22 cellular contexts compared by ENCODE assay signal in genomic region chr2:113298176-113298575, GRCh38. TPM values are rescaled to one million over a fixed set of nuclear protein-coding genes. Genes with fewer than 3 reads are reported as not detected.
DNase-seq lines count a peak whose midpoint lies in the region; ATAC-seq, FAIRE-seq and TF ChIP-seq lines count a peak whose summit lies in the region.
"Had no signal": no experiment of that assay in that cellular context is flagged by ENCODE, and none has a peak within 500 bp of the region (broad histone marks: within the 10 kb centered on the region; RNA-seq: fewer than 3 reads in every experiment).

No MANE protein-coding gene starts in this region.

- no peak for FAIRE-seq in H1 (lab: Jason Lieb, UNC)
- FAIRE-seq: A549, GM12892, GM18507 had no signal

- no peaks in the 10 kb centered on the region for H3K79me1 ChIP-seq in H1 (ENCODE audit: low read depth, low read length)

- no TSS peak for BruUV-seq in Calu3 (replicated peaks; lab: Mats Ljungman, UMichigan)

- no peak overlapping the region for H3K4me2 ChIP-seq in H1 (ENCODE audit: insufficient read depth in 1 of 2, low read depth in 2 of 2, low read length in 2 of 2)
- H3K4me2 ChIP-seq: A549 had no signal

- no peak overlapping the region for H4K8ac ChIP-seq in H1 (ENCODE audit: extremely low read depth, insufficient read depth, low read length)

- POLR2A ChIA-PET in H1 (lab: Charles Lee; ENCODE audit: partially characterized antibody): no interaction called here

- no peak for TF ChIP-seq EP300 in H1 (IDR thresholded peaks at IDR 0.05; ENCODE audit: borderline replicate concordance in 1 of 2, low read depth in 2 of 2, low read length in 2 of 2)

- no peaks in the 10 kb centered on the region for H4K20me1 ChIP-seq in H1 (replicated peaks in 1 of 2; ENCODE audit: control insufficient read depth in 1 of 2, insufficient read depth in 2 of 2, low read length in 2 of 2)

- no peaks in the 10 kb centered on the region for H3K9me3 Mint-ChIP-seq in T-helper 1 cell treated with Interleukin-12 subunit alpha and Interleukin-12 subunit beta and Interleukin-4 antibody, amounts not matched to agents 30 μg/mL and 1 μg/mL, for 36 hours
- H3K9me3 Mint-ChIP-seq in Calu3 (ENCODE audit: low read depth, unreplicated experiment): peaks cover 9% of the 10 kb centered on the region
- no peaks in the 10 kb centered on the region for H3K9me3 Mint-ChIP-seq in activated naive CD8-positive, alpha-beta T cell treated with anti-CD3 and anti-CD28 coated beads for 36 hours
- H3K9me3 Mint-ChIP-seq: CD4-positive, alpha-beta T cell; IgD-negative memory B cell had no signal

- no peak overlapping the region for H4K91ac ChIP-seq in H1 (replicated peaks; ENCODE audit: insufficient read length, low read length)

- H3K23me2 ChIP-seq in H1 (ENCODE audit: low read depth, low read length): no peaks in the 10 kb centered on the region

- ATAC-seq in GM18870 (IDR thresholded peaks at IDR 0.05; ENCODE audit: unreplicated experiment): no peak

- no peak overlapping the region for H2BK15ac ChIP-seq in H1 (ENCODE audit: low read length)

- intact Hi-C loops in Calu3 (cut with micrococcal nuclease; ENCODE audit: unreplicated experiment): no loop called here

- H3K18ac ChIP-seq in H1 (ENCODE audit: extremely low read depth, low read length): no peak overlapping the region

- H4K5ac ChIP-seq in H1 (ENCODE audit: insufficient read length, low read depth, low read length): no peak overlapping the region

- no peak overlapping the region for H3K23ac ChIP-seq in H1 (ENCODE audit: insufficient read length)

- no peak for TF ChIP-seq RAD21 in H1 (IDR thresholded peaks at IDR 0.05 in 1 of 2, conservative IDR thresholded peaks at IDR 0.05 in 1 of 2; ENCODE audit: low read depth in 2 of 2, low read length in 2 of 2)

- no peak overlapping the region for H2AFZ ChIP-seq in H1 (ENCODE audit: low read length)

- H2BK12ac ChIP-seq in H1 (ENCODE audit: low read depth, low read length): no peak overlapping the region

- H2BK120ac ChIP-seq in H1 (replicated peaks; ENCODE audit: low read depth, low read length): no peak overlapping the region

- peak overlapping the region; percentile 4 for H3K27ac Mint-ChIP-seq in T-helper 1 cell treated with Interleukin-12 subunit alpha and Interleukin-12 subunit beta and Interleukin-4 antibody, amounts not matched to agents 30 μg/mL and 1 μg/mL, for 36 hours
- peak overlapping the region; percentile 44 for H3K27ac Mint-ChIP-seq in Calu3 (ENCODE audit: unreplicated experiment)
- no peak overlapping the region for H3K27ac Mint-ChIP-seq in activated naive CD8-positive, alpha-beta T cell treated with anti-CD3 and anti-CD28 coated beads for 36 hours
- H3K27ac Mint-ChIP-seq: CD4-positive, alpha-beta T cell; IgD-negative memory B cell had no signal

- H3K27me3 Mint-ChIP-seq in T-helper 1 cell treated with Interleukin-12 subunit alpha and Interleukin-12 subunit beta and Interleukin-4 antibody, amounts not matched to agents 30 μg/mL and 1 μg/mL, for 36 hours (ENCODE audit: low read depth): peaks cover 21% of the 10 kb centered on the region
- no peaks in the 10 kb centered on the region for H3K27me3 Mint-ChIP-seq in Calu3 (ENCODE audit: unreplicated experiment)
- H3K27me3 Mint-ChIP-seq in activated naive CD8-positive, alpha-beta T cell treated with anti-CD3 and anti-CD28 coated beads for 36 hours: no peaks in the 10 kb centered on the region
- H3K27me3 Mint-ChIP-seq: CD4-positive, alpha-beta T cell had no signal

- peaks cover 0 to 7% (median 2%) of the 10 kb centered on the region in 4 experiments; a peak in 4 of 7 replicates for H3K27me3 ChIP-seq in H1 (replicated peaks in 1 of 4; ENCODE audit: control insufficient read depth in 3 of 4, extremely low read depth in 1 of 4, insufficient read depth in 3 of 4, low read length in 3 of 4)

- H2BK20ac ChIP-seq in H1 (ENCODE audit: low read length): no peak overlapping the region

- no peaks in the 10 kb centered on the region for H3K79me2 ChIP-seq in H1 (ENCODE audit: control insufficient read depth in 1 of 2, insufficient read depth in 2 of 2, low read length in 2 of 2)

- no peak for TF ChIP-seq POLR2A in H1 (IDR thresholded peaks at IDR 0.05; ENCODE audit: control extremely low read depth in 1 of 2, low read depth in 2 of 2, low read length in 2 of 2)

- H2BK5ac ChIP-seq in H1 (ENCODE audit: low read depth, low read length): no peak overlapping the region

- H3K4me1 ChIP-seq in H1 (replicated peaks in 1 of 4; ENCODE audit: control insufficient read depth in 3 of 4, insufficient read depth in 4 of 4, low read length in 3 of 4): no peaks in the 10 kb centered on the region
- H3K4me1 ChIP-seq: A549, Caco-2, HAP-1 had no signal

- 80% methylated on average over 2 of the region's 2 CpGs; no CpG with 5 or more reads in 1 of the 2 experiments for WGBS in H1 (ENCODE audit: extremely low coverage in 1 of 2, insufficient coverage in 1 of 2, insufficient read length in 1 of 2, insufficient replicate concordance in 2 of 2, low coverage in 1 of 2, low lambda C conversion rate in 2 of 2, missing lambda C conversion rate in 1 of 2), 2 experiments

- no peak overlapping the region for H3K56ac ChIP-seq in H1 (replicated peaks; ENCODE audit: insufficient read length, low read depth, low read length)

- CTCF ChIA-PET in Calu3 (lab: Charles Lee): no interaction called here
- CTCF ChIA-PET in H1 (lab: Charles Lee; ENCODE audit: partially characterized antibody): interaction anchor here (0.9 to 2.6 kb wide), 14 partner anchors 11 to 116 kb away, joined by 3 to 17 read pairs (median 4); no protein-coding TSS in a partner anchor

- H3K9me3 ChIP-seq in H1 (ENCODE audit: insufficient read depth in 2 of 2, low read depth in 1 of 2, low read length in 1 of 2): no peaks in the 10 kb centered on the region
- H3K9me3 ChIP-seq: A549, Caco-2, HAP-1 had no signal

- no peaks in the 10 kb centered on the region for H3K36me3 ChIP-seq in H1 (ENCODE audit: control insufficient read depth in 2 of 4, insufficient read depth in 4 of 4, low read length in 3 of 4)
- H3K36me3 ChIP-seq: HAP-1 had no signal

- H3K36me3 Mint-ChIP-seq in T-helper 1 cell treated with Interleukin-12 subunit alpha and Interleukin-12 subunit beta and Interleukin-4 antibody, amounts not matched to agents 30 μg/mL and 1 μg/mL, for 36 hours (ENCODE audit: low read depth): no peaks in the 10 kb centered on the region
- peaks cover 6% of the 10 kb centered on the region for H3K36me3 Mint-ChIP-seq in Calu3 (ENCODE audit: insufficient read depth, unreplicated experiment)
- H3K36me3 Mint-ChIP-seq in activated naive CD8-positive, alpha-beta T cell treated with anti-CD3 and anti-CD28 coated beads for 36 hours: no peaks in the 10 kb centered on the region
- H3K36me3 Mint-ChIP-seq: IgD-negative memory B cell had no signal

- H3K4me3 Mint-ChIP-seq in T-helper 1 cell treated with Interleukin-12 subunit alpha and Interleukin-12 subunit beta and Interleukin-4 antibody, amounts not matched to agents 30 μg/mL and 1 μg/mL, for 36 hours: no peak overlapping the region
- H3K4me3 Mint-ChIP-seq in Calu3 (ENCODE audit: low read depth, unreplicated experiment): no peak overlapping the region
- no peak overlapping the region for H3K4me3 Mint-ChIP-seq in activated naive CD8-positive, alpha-beta T cell treated with anti-CD3 and anti-CD28 coated beads for 36 hours
- H3K4me3 Mint-ChIP-seq: CD4-positive, alpha-beta T cell; IgD-negative memory B cell had no signal

- TF ChIP-seq CTCF in Calu3 (IDR thresholded peaks at IDR 0.05; ENCODE audit: unreplicated experiment): no peak
- TF ChIP-seq CTCF in H1 (IDR thresholded peaks at IDR 0.05; ENCODE audit: control extremely low read depth in 1 of 3, insufficient read depth in 1 of 3, low read depth in 1 of 3, low read length in 3 of 3): no peak

- no peak overlapping the region for H3K4ac ChIP-seq in H1 (replicated peaks; ENCODE audit: insufficient read length, low read depth, low read length)

- no peak overlapping the region for H3K27ac ChIP-seq in H1 (ENCODE audit: low read depth, low read length)
- H3K27ac ChIP-seq: 22Rv1, C4-2B, HL-60 had no signal

- no peak overlapping the region for H3K4me3 ChIP-seq in H1 (ENCODE audit: extremely low read depth in 1 of 4, insufficient read depth in 2 of 4, low read depth in 3 of 4, low read length in 4 of 4)
- H3K4me3 ChIP-seq: A549, HAP-1 had no signal

- peaks cover 1% of the 10 kb centered on the region for H3K4me1 Mint-ChIP-seq in T-helper 1 cell treated with Interleukin-12 subunit alpha and Interleukin-12 subunit beta and Interleukin-4 antibody, amounts not matched to agents 30 μg/mL and 1 μg/mL, for 36 hours (ENCODE audit: low read depth)
- H3K4me1 Mint-ChIP-seq in Calu3 (ENCODE audit: low read depth, unreplicated experiment): peaks cover 6% of the 10 kb centered on the region
- no peaks in the 10 kb centered on the region for H3K4me1 Mint-ChIP-seq in activated naive CD8-positive, alpha-beta T cell treated with anti-CD3 and anti-CD28 coated beads for 36 hours
- H3K4me1 Mint-ChIP-seq: IgD-negative memory B cell had no signal

- no peak overlapping the region for H2AK5ac ChIP-seq in H1 (ENCODE audit: low read depth, low read length)

- H3K14ac ChIP-seq in H1 (ENCODE audit: insufficient read length): no peak overlapping the region

- no peak overlapping the region for H3K9ac ChIP-seq in H1 (replicated peaks in 1 of 4; ENCODE audit: extremely low read depth in 1 of 4, low read depth in 3 of 4, low read length in 3 of 4)

- DNase-seq in T-helper 1 cell (no peak), Calu3 (no peak), RPMI7951 (ENCODE audit: low read depth) (peak; percentile 44), H1 (ENCODE audit: low read depth in 1 of 2, low spot score in 2 of 2) (no peak), NCI-H146 (lab: John Stamatoyannopoulos, UW) (no peak)
- DNase-seq in activated naive CD8-positive, alpha-beta T cell treated with anti-CD3 and anti-CD28 coated beads for 36 hours: no peak
- DNase-seq: AML-193, DMS153, DMS79, GDM1 had no signal

RNA-seq across cellular contexts. Expression of gene PAX8, which starts 19.5 kb away (rescaled TPM):
- 12.2 and 14.5 TPM in 2 replicates for total RNA-seq in Calu3 (2022)
- 5.4 and 12.6 TPM in 2 replicates for total RNA-seq in RPMI7951 (2014; rRNA removed; shearing (Covaris generic))
- not detected in 2 replicates for total RNA-seq in H1 (2021; fragmentation: NEBNext Ultra II Directional; extraction: Animal tissue kit (Norgen Biotek cat#: 25700))
- polyA plus RNA-seq in H1 (2011; rRNA removed): 0.02 and 0.08 TPM in 2 replicates
- 0.04 TPM for polyA plus RNA-seq in H1 (2011; cell fraction: cytosol; rRNA removed)
- not detected for polyA plus RNA-seq in H1 (2011; cell fraction: nucleus; rRNA removed)
- 0.10 to 0.34 TPM (median 0.13 TPM) in 3 of 4 replicates, not detected in the other for polyA plus RNA-seq in H1 (2012, experiment 1 of 2)
- polyA plus RNA-seq in H1 (2012, experiment 2 of 2): not detected
- polyA plus RNA-seq in H1 (2013, experiment 1 of 2): 0.04 TPM
- polyA plus RNA-seq in H1 (2013, experiment 2 of 2): 0.06 TPM
- polyA minus RNA-seq in H1 (2011; rRNA and poly(A)+ RNA removed): 0.09 TPM in 1 of 2 replicates, not detected in the other
- polyA minus RNA-seq in H1 (2011; cell fraction: cytosol; rRNA and poly(A)+ RNA removed): not detected
- not detected for polyA minus RNA-seq in H1 (2011; cell fraction: nucleus; rRNA and poly(A)+ RNA removed)
- 1 to 10 TPM; 2.0 to 2.3 TPM for total RNA-seq in activated naive CD8-positive, alpha-beta T cell treated with anti-CD3 and anti-CD28 coated beads for 36 hours
